8 cellular contexts compared by ENCODE assay signal in the genomic region with DNA sequence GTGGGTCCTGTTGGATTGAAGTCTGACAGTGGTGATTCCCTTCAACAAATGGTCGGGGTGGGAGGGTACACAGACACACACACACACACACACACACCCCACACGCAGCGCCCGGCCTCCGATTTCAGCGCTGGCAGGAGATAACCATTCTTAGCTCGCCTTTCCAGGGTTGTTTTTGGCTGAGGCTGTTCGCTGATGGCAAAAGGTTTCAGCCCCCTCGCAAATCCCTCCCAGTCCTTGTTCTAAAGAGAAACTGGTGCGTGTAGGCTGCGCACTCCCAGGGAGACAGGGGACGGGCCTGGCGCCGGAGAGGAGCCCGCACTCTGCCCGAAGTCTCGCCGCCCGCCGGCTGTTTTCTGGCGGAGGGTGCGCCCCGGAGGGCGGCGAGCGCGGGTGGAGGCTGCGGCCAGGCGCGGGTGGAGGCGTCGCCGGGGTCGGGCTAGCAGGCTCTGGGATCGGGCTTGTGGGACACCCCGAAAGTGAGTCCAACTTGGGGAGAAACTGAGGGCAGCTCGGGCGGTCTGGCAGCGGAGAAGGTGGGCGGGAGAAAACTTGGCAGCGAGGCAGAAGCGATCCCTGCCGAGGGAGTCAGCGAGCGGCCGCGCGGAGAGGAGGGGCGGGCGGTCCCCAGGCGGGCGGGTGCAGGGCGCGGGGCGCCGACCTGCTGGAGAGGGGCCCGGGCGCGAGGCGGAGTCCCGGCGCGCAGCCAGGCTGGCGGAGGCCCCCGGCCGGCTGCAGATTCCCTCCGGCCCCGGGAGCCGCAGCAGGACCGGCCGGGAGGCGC. TPM values are rescaled to one million over a fixed set of nuclear protein-coding genes. Genes with fewer than 3 reads are reported as not detected.
DNase-seq lines count a peak whose midpoint lies in the region; ATAC-seq and TF ChIP-seq lines count a peak whose summit lies in the region.
"Not testable (repeated sequence)": the region's sequence is repeated elsewhere in the genome, so short reads cannot be mapped to it uniquely, and the experiment has no call there.

No MANE protein-coding gene starts in this region.

- DNase-seq in BE2C, result peak; percentile 3
- DNase-seq in activated CD4-positive, alpha-beta T cell treated with anti-CD3 and anti-CD28 coated beads for 1 hour, result peak; percentile 10
- DNase-seq in activated naive CD8-positive, alpha-beta T cell treated with anti-CD3 and anti-CD28 coated beads, Interleukin-2, amount 50 U/mL, for 24 hours, result peak; percentile 23
- not testable (repeated sequence) for DNase-seq in erythroblast (lab: John Stamatoyannopoulos, UW)
- DNase-seq in iPS-NIHi11 (ENCODE audit: low spot score), result peak; percentile 13
- DNase-seq in stimulated activated CD8-positive, alpha-beta memory T cell treated with anti-CD3 and anti-CD28 coated beads, Interleukin-4, amount 100 ng/mL, for 48 hours, result peak; percentile 37

- TF ChIP-seq RAD21 in neural cell (conservative IDR thresholded peaks at IDR 0.05), result not testable (repeated sequence)

- not testable (repeated sequence) for H2AFZ ChIP-seq in neural cell (ENCODE audit: low read depth, low read length)

- H3K36me3 ChIP-seq in BE2C; HUES48 (ENCODE audit: control insufficient read depth, insufficient read depth, low read length); neural cell (ENCODE audit: insufficient read depth, low read length): not testable (repeated sequence)

- not testable (repeated sequence) for H3K27me3 ChIP-seq in BE2C; neural cell (ENCODE audit: insufficient read depth, low read depth, low read length)
- peaks cover 35% of the 10 kb centered on the region for H3K27me3 ChIP-seq in HUES48 (ENCODE audit: control insufficient read depth, insufficient read depth, low read length)

- not testable (repeated sequence) for H3K4me1 ChIP-seq in BE2C; HUES48 (ENCODE audit: control insufficient read depth, insufficient read depth, low read length)

- not testable (repeated sequence) for H3K79me2 ChIP-seq in neural cell (replicated peaks; ENCODE audit: insufficient read depth, low read length)

- H3K9me3 ChIP-seq in BE2C; HUES48 (ENCODE audit: control insufficient read depth, insufficient read depth, low read length); neural cell (ENCODE audit: low read length): not testable (repeated sequence)

- peak; percentile 58 for TF ChIP-seq POLR2A in erythroblast (IDR thresholded peaks at IDR 0.05; ENCODE audit: low read length)

- H3K4me1 Mint-ChIP-seq in activated naive CD8-positive, alpha-beta T cell treated with anti-CD3 and anti-CD28 coated beads, Interleukin-2, amount 50 U/mL, for 24 hours, result not testable (repeated sequence)

- H3K9me2 ChIP-seq in neural cell (ENCODE audit: insufficient read depth, low read length), result not testable (repeated sequence)

- H3K4me3 ChIP-seq in BE2C (ENCODE audit: low read depth, low read length), result not testable (repeated sequence)
- H3K4me3 ChIP-seq in HUES48 (ENCODE audit: low read depth, low read length) (peak overlapping the region; percentile 52), neural cell (ENCODE audit: low read length) (peak overlapping the region; percentile 56)

- ATAC-seq in activated naive CD8-positive, alpha-beta T cell treated with anti-CD3 and anti-CD28 coated beads, Interleukin-2, amount 50 U/mL, for 24 hours, result peak; percentile 67

- H3K4me3 Mint-ChIP-seq in activated naive CD8-positive, alpha-beta T cell treated with anti-CD3 and anti-CD28 coated beads, Interleukin-2, amount 50 U/mL, for 24 hours, result peak overlapping the region; percentile 65

- not testable (repeated sequence) for H3F3A ChIP-seq in neural cell (ENCODE audit: insufficient read depth, low read length, poor library complexity, severe bottlenecking)

- not testable (repeated sequence) for H3K27ac Mint-ChIP-seq in activated naive CD8-positive, alpha-beta T cell treated with anti-CD3 and anti-CD28 coated beads, Interleukin-2, amount 50 U/mL, for 24 hours

- not testable (repeated sequence) for H3K9me3 Mint-ChIP-seq in activated naive CD8-positive, alpha-beta T cell treated with anti-CD3 and anti-CD28 coated beads, Interleukin-2, amount 50 U/mL, for 24 hours

- not testable (repeated sequence) for TF ChIP-seq CTCF in BE2C (IDR thresholded peaks at IDR 0.05; ENCODE audit: low read depth, low read length); neural cell (IDR thresholded peaks at IDR 0.05; ENCODE audit: poor library complexity, severe bottlenecking)

- H3K27ac ChIP-seq in HUES48 (ENCODE audit: low read depth, low read length); neural cell (ENCODE audit: low read length): not testable (repeated sequence)

- not testable (repeated sequence) for TF ChIP-seq EP300 in neural cell (conservative IDR thresholded peaks at IDR 0.05; ENCODE audit: poor library complexity, severe bottlenecking)

- H3K4me2 ChIP-seq in neural cell (ENCODE audit: low read length), result not testable (repeated sequence)

- not testable (repeated sequence) for H3K9ac ChIP-seq in HUES48 (ENCODE audit: low read depth, low read length); neural cell (ENCODE audit: low read length)

- not testable (repeated sequence) for H3K36me3 Mint-ChIP-seq in activated naive CD8-positive, alpha-beta T cell treated with anti-CD3 and anti-CD28 coated beads, Interleukin-2, amount 50 U/mL, for 24 hours (ENCODE audit: low read depth)

- peaks cover 10% of the 10 kb centered on the region for H3K27me3 Mint-ChIP-seq in activated naive CD8-positive, alpha-beta T cell treated with anti-CD3 and anti-CD28 coated beads, Interleukin-2, amount 50 U/mL, for 24 hours

- H4K20me1 ChIP-seq in neural cell (ENCODE audit: insufficient read depth), result not testable (repeated sequence)

RNA-seq across cellular contexts. Expression of gene FOXD4L1, which starts 42.9 kb away (rescaled TPM):
- 2.1 TPM for polyA plus RNA-seq in BE2C (2012; ENCODE audit: insufficient read depth, insufficient read length, low read depth)
- 0.82 and 1.6 TPM in 2 replicates for polyA plus RNA-seq in neural cell
- 0.97 and 1.4 TPM in 2 replicates for polyA minus RNA-seq in neural cell
